7 cellular contexts compared by ENCODE assay signal in genomic region chr17:81223758-81224122, GRCh38. TPM values are rescaled to one million over a fixed set of nuclear protein-coding genes. Genes with fewer than 3 reads are reported as not detected.
DNase-seq lines count a peak whose midpoint lies in the region; ATAC-seq and TF ChIP-seq lines count a peak whose summit lies in the region.
"Had no signal": no experiment of that assay in that cellular context is flagged by ENCODE, and none has a peak within 500 bp of the region (broad histone marks: within the 10 kb centered on the region; RNA-seq: fewer than 3 reads in every experiment).

No MANE protein-coding gene starts in this region.

- peaks cover 18% of the 10 kb centered on the region for H3K4me1 ChIP-seq in OCI-LY1 (ENCODE audit: insufficient read depth, low read length, severe bottlenecking)
- peaks cover 0 to 4% (median 0%) of the 10 kb centered on the region in 4 donors for H3K4me1 ChIP-seq in right lobe of liver

- no peaks in the 10 kb centered on the region for H3K9me3 ChIP-seq in OCI-LY1 (ENCODE audit: low read length)
- no peaks in the 10 kb centered on the region for H3K9me3 ChIP-seq in right lobe of liver

- 0 out of 2 replicates have a peak overlapping the region, but pooled peaks have one; percentile 13 for H2AFZ ChIP-seq in OCI-LY1 (ENCODE audit: low read length)

- H3K4me2 ChIP-seq in OCI-LY1 (ENCODE audit: low read length): peak overlapping the region; percentile 48

- H3K79me2 ChIP-seq in OCI-LY1 (ENCODE audit: insufficient read depth, low read length): no peaks in the 10 kb centered on the region

- no peak for ATAC-seq in right lobe of liver
- no peak for ATAC-seq in GM21526 (IDR thresholded peaks at IDR 0.05; ENCODE audit: low FRiP score, unreplicated experiment)
- ATAC-seq in HG03139 (IDR thresholded peaks at IDR 0.05; ENCODE audit: unreplicated experiment): no peak

- no peaks in the 10 kb centered on the region; the same call in 1 of the 2 replicates for H3F3A ChIP-seq in OCI-LY1 (ENCODE audit: insufficient read depth, low read length)

- H3K36me3 ChIP-seq in OCI-LY1 (ENCODE audit: insufficient read depth, low read length) (no peaks in the 10 kb centered on the region), right lobe of liver (no peaks in the 10 kb centered on the region)

- no peaks in the 10 kb centered on the region for H3K9me2 ChIP-seq in OCI-LY1 (ENCODE audit: low read depth, low read length)

- H3K4me3 ChIP-seq in OCI-LY1 (ENCODE audit: low read depth, low read length, poor library complexity, severe bottlenecking) (peak overlapping the region; percentile 36), right lobe of liver (peak overlapping the region in 2 of 3 donors; percentile 42 to 52)

- no peak for TF ChIP-seq POLR2A in right lobe of liver (IDR thresholded peaks at IDR 0.05)

- H3K27me3 ChIP-seq in OCI-LY1 (ENCODE audit: insufficient read depth, low read length) (no peaks in the 10 kb centered on the region; the same call in 1 of the 2 replicates), right lobe of liver (no peaks in the 10 kb centered on the region)

- DNase-seq in DMS53 (lab: John Stamatoyannopoulos, UW): peak; percentile 79
- peak in 2 of 3 donors; percentile 36 to 56 for DNase-seq in right lobe of liver
- DNase-seq in SK-N-DZ (ENCODE audit: low spot score): no peak

- H4K20me1 ChIP-seq in OCI-LY1 (ENCODE audit: insufficient read depth, low read length): no peaks in the 10 kb centered on the region

- TF ChIP-seq CTCF in OCI-LY1 (IDR thresholded peaks at IDR 0.05; ENCODE audit: low read length) (no peak), right lobe of liver (IDR thresholded peaks at IDR 0.05) (no peak)

- peak overlapping the region; percentile 37; the same call in 1 of the 2 replicates for H3K9ac ChIP-seq in OCI-LY1 (ENCODE audit: low read length)

- H3K27ac ChIP-seq in OCI-LY1 (ENCODE audit: low read depth, low read length, poor library complexity, severe bottlenecking) (no peak overlapping the region), right lobe of liver (no peak overlapping the region)

- WGBS in right lobe of liver (ENCODE audit: insufficient coverage, low coverage, low lambda C conversion rate, missing lambda C conversion rate): 19% methylated on average over 11 of the region's 11 CpGs

- intact Hi-C loops in right lobe of liver (cut with DNase I): no loop called here

RNA-seq across cellular contexts. Expression of gene CEP131, which starts 1.0 kb away (rescaled TPM):
- 1 to 10 TPM; 1.5 to 4.3 (median 2.1) TPM for total RNA-seq in right lobe of liver
- 21.0 and 35.3 TPM in 2 replicates for polyA plus RNA-seq in SK-N-DZ (2014; cell fraction: cytosol; rRNA removed)
- 115 and 119 TPM in 2 replicates for polyA plus RNA-seq in SK-N-DZ (2014; cell fraction: nucleus; rRNA removed)

RNA-seq across cellular contexts. Expression of gene TEPSIN, which starts 15.1 kb away (rescaled TPM):
- 10 to 100 TPM; 11.9 to 27.6 (median 18.1) TPM for total RNA-seq in right lobe of liver
- 26.7 and 42.5 TPM in 2 replicates for polyA plus RNA-seq in SK-N-DZ (2014; cell fraction: cytosol; rRNA removed)
- 321 and 355 TPM in 2 replicates for polyA plus RNA-seq in SK-N-DZ (2014; cell fraction: nucleus; rRNA removed)

RNA-seq across cellular contexts. Expression of gene NDUFAF8, which starts 15.4 kb away (rescaled TPM):
- 10 to 100 TPM; 15.7 to 35.9 (median 23.3) TPM for total RNA-seq in right lobe of liver
- 58.7 and 69.4 TPM in 2 replicates for polyA plus RNA-seq in SK-N-DZ (2014; cell fraction: cytosol; rRNA removed)
- 92.5 and 97.0 TPM in 2 replicates for polyA plus RNA-seq in SK-N-DZ (2014; cell fraction: nucleus; rRNA removed)

RNA-seq across cellular contexts. Expression of gene AATK, which starts 57.7 kb away (rescaled TPM):
- 1 to 10 TPM in 2 of 6 experiments, under 1 TPM in 4; 0.31 to 1.2 (median 0.86) TPM for total RNA-seq in right lobe of liver
- 0.26 and 0.47 TPM in 2 replicates for polyA plus RNA-seq in SK-N-DZ (2014; cell fraction: cytosol; rRNA removed)
- polyA plus RNA-seq in SK-N-DZ (2014; cell fraction: nucleus; rRNA removed): 1.3 and 2.4 TPM in 2 replicates

RNA-seq across cellular contexts. Expression of gene PVALEF, which starts 58.4 kb away (rescaled TPM):
- not detected for total RNA-seq in right lobe of liver
- polyA plus RNA-seq in SK-N-DZ (2014; cell fraction: cytosol; rRNA removed): not detected in 2 replicates
- polyA plus RNA-seq in SK-N-DZ (2014; cell fraction: nucleus; rRNA removed): not detected in 2 replicates
- total RNA-seq: NCI-H460 had no signal
